ENCODE assay signal across 12 cellular contexts in the genomic region with DNA sequence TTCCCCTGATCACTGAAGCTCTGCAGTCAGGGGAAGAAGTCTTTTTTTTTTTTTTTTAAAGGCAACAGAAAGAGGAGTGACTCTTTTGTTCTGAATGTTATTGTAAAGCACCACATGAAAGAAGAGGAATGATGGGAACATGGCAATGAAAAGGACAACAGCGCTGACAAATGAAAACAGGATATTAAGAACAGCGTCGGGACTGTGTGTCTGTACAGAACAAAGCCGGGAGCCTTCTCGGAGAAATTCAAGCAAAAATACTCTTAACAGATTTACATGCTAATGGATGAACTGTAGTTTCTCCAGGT. TPM values are rescaled to one million over a fixed set of nuclear protein-coding genes. Genes with fewer than 3 reads are reported as not detected.
DNase-seq lines count a peak whose midpoint lies in the region; ATAC-seq and TF ChIP-seq lines count a peak whose summit lies in the region.
"Had no signal": no experiment of that assay in that cellular context is flagged by ENCODE, and none has a peak within 500 bp of the region (broad histone marks: within the 10 kb centered on the region; RNA-seq: fewer than 3 reads in every experiment).

No MANE protein-coding gene starts in this region.

- TF ChIP-seq CTCF in RWPE2 (IDR thresholded peaks at IDR 0.05; ENCODE audit: poor library complexity, severe bottlenecking) (no peak), foreskin keratinocyte (conservative IDR thresholded peaks at IDR 0.05) (no peak), sigmoid colon (IDR thresholded peaks at IDR 0.05) (no peak)

- H3K9me3 Mint-ChIP-seq in natural killer cell treated with Interleukin-12 subunit alpha and Interleukin-12 subunit beta and Interleukin-15 and Interleukin-18, amount 100 ng/mL, for 72 hours = peaks cover 6% of the 10 kb centered on the region

- H3K4me1 ChIP-seq in RWPE2 (ENCODE audit: insufficient read depth, poor library complexity, severe bottlenecking) (peaks cover 36% of the 10 kb centered on the region), foreskin keratinocyte (peaks cover 22% of the 10 kb centered on the region), sigmoid colon (peaks cover 0 to 48% (median 18%) of the 10 kb centered on the region in 4 donors)

- no peaks in the 10 kb centered on the region for H3K9me3 ChIP-seq in RWPE2 (ENCODE audit: severe bottlenecking)
- no peaks in the 10 kb centered on the region for H3K9me3 ChIP-seq in sigmoid colon

- H3K27me3 Mint-ChIP-seq in natural killer cell treated with Interleukin-12 subunit alpha and Interleukin-12 subunit beta and Interleukin-15 and Interleukin-18, amount 100 ng/mL, for 72 hours = peaks cover 0 to 10% of the 10 kb centered on the region in 2 donors
- H3K27me3 Mint-ChIP-seq: stimulated activated naive CD8-positive, alpha-beta T cell treated with anti-CD3 and anti-CD28 coated beads, Interleukin-15, amount 100 ng/mL, for 72 hours had no signal

- H3K27ac Mint-ChIP-seq in natural killer cell treated with Interleukin-12 subunit alpha and Interleukin-12 subunit beta and Interleukin-15 and Interleukin-18, amount 100 ng/mL, for 72 hours = no peak overlapping the region
- H3K27ac Mint-ChIP-seq: memory B cell; stimulated activated naive CD8-positive, alpha-beta T cell treated with anti-CD3 and anti-CD28 coated beads, Interleukin-15, amount 100 ng/mL, for 72 hours had no signal

- H3K27ac ChIP-seq in RWPE2 (ENCODE audit: poor library complexity, severe bottlenecking) (peak overlapping the region; percentile 92), foreskin keratinocyte (peak overlapping the region; percentile 92), sigmoid colon (peak overlapping the region in 3 of 4 donors; percentile 55 to 66 (median 65))

- ATAC-seq in RWPE2 (ENCODE audit: low read depth) (no peak), foreskin keratinocyte (no peak), HG02938 (IDR thresholded peaks at IDR 0.05; ENCODE audit: unreplicated experiment) (no peak)
- no peak for ATAC-seq in natural killer cell treated with Interleukin-12 subunit alpha and Interleukin-12 subunit beta and Interleukin-15 and Interleukin-18, amount 100 ng/mL, for 72 hours
- ATAC-seq: stimulated activated naive CD8-positive, alpha-beta T cell treated with anti-CD3 and anti-CD28 coated beads, Interleukin-15, amount 100 ng/mL, for 72 hours had no signal

- no peak overlapping the region for H3K4me3 Mint-ChIP-seq in natural killer cell treated with Interleukin-12 subunit alpha and Interleukin-12 subunit beta and Interleukin-15 and Interleukin-18, amount 100 ng/mL, for 72 hours
- H3K4me3 Mint-ChIP-seq: memory B cell; stimulated activated naive CD8-positive, alpha-beta T cell treated with anti-CD3 and anti-CD28 coated beads, Interleukin-15, amount 100 ng/mL, for 72 hours had no signal

- H3K4me3 ChIP-seq in RWPE2 (ENCODE audit: severe bottlenecking) (peak overlapping the region; percentile 9), sigmoid colon (peak overlapping the region in 1 of 4 donors; percentile 4)

- H3K36me3 Mint-ChIP-seq in natural killer cell treated with Interleukin-12 subunit alpha and Interleukin-12 subunit beta and Interleukin-15 and Interleukin-18, amount 100 ng/mL, for 72 hours = peaks cover 6% of the 10 kb centered on the region

- TF ChIP-seq EP300 in sigmoid colon (IDR thresholded peaks at IDR 0.05) = no peak

- H3K4me1 Mint-ChIP-seq in natural killer cell treated with Interleukin-12 subunit alpha and Interleukin-12 subunit beta and Interleukin-15 and Interleukin-18, amount 100 ng/mL, for 72 hours (ENCODE audit: low read depth in 2 of 2) = no peaks in the 10 kb centered on the region
- H3K4me1 Mint-ChIP-seq: memory B cell; stimulated activated naive CD8-positive, alpha-beta T cell treated with anti-CD3 and anti-CD28 coated beads, Interleukin-15, amount 100 ng/mL, for 72 hours had no signal

- TF ChIP-seq POLR2A in sigmoid colon (IDR thresholded peaks at IDR 0.05) = no peak

- DNase-seq in H4 (ENCODE audit: low spot score) (peak; percentile 16), RWPE2 (ENCODE audit: low spot score) (no peak), foreskin keratinocyte (no peak), sigmoid colon (no peak), UCSD-AML1 (lab: John Stamatoyannopoulos, UW; ENCODE audit: unreplicated experiment) (no peak), SKM-1 treated with dmso at 0.1 percent for 144 hours (lab: John Stamatoyannopoulos, UW; ENCODE audit: unreplicated experiment) (no peak)
- DNase-seq in natural killer cell treated with Interleukin-12 subunit alpha and Interleukin-12 subunit beta and Interleukin-15 and Interleukin-18, amount 100 ng/mL, for 72 hours (ENCODE audit: low spot score) = no peak
- DNase-seq: activated effector memory CD4-positive, alpha-beta T cell treated with Interleukin-2 at 50 U/mL for 16 hours; GDM1; stimulated activated naive CD8-positive, alpha-beta T cell treated with anti-CD3 and anti-CD28 coated beads, Interleukin-15, amount 100 ng/mL, for 72 hours had no signal

- H3K36me3 ChIP-seq in RWPE2 (ENCODE audit: low read depth) (no peaks in the 10 kb centered on the region), sigmoid colon (no peaks in the 10 kb centered on the region)

- intact Hi-C loops in sigmoid colon (cut with DNase I) = no loop called here

- WGBS in sigmoid colon, 2 donors = 65 to 73% methylated on average over 5 of the region's 5 CpGs

- H3K27me3 ChIP-seq in RWPE2 (ENCODE audit: insufficient read depth, poor library complexity, severe bottlenecking) (no peaks in the 10 kb centered on the region), foreskin keratinocyte (no peaks in the 10 kb centered on the region), sigmoid colon (no peaks in the 10 kb centered on the region)

RNA-seq across cellular contexts. Expression of gene MID1, which starts 40.7 kb away (rescaled TPM):
- 9.1 and 14.3 TPM in 2 replicates for total RNA-seq in H4 (2014; rRNA removed; shearing (Covaris generic))
- total RNA-seq in foreskin keratinocyte = 12.6 and 17.6 TPM in 2 replicates
- 2.1 and 3.1 TPM in 2 replicates for polyA plus RNA-seq in foreskin keratinocyte
- total RNA-seq in sigmoid colon = 10 to 100 TPM; 34.6 to 77.5 (median 54.6) TPM
- 1 to 10 TPM; 3.2 to 9.3 (median 3.6) TPM for polyA plus RNA-seq in sigmoid colon
- total RNA-seq in natural killer cell treated with Interleukin-12 subunit alpha and Interleukin-12 subunit beta and Interleukin-15 and Interleukin-18, amount 100 ng/mL, for 72 hours = under 1 TPM in 1 of 2 donors, not detected in 1; 0.36 TPM
